8 cellular contexts compared by ENCODE assay signal in the genomic region with DNA sequence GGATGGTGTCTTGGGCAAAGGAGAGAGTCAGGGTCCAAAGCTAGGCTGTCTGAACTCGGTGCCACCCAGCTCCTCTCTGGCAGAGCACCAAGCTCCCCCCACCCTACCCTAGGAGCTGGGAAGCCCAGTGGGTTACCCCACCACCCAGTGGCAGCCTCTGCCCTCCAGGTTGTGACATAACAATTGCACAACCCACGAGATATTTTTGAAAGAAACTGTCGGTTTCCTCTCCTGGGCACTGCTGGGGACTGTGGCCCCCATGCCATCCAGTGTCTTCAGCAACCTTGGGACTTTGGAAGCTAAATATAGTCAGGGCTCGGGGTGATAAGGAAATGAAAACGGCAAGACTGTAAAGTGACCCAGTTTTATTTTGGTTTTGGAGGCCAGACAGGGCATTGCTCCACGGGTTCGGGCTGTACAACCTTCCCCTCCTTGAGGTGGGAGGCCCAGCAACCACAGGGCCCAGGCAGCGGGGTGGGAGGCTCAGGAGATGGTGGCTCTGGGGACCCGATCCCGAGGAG. TPM values are rescaled to one million over a fixed set of nuclear protein-coding genes. Genes with fewer than 3 reads are reported as not detected.
DNase-seq lines count a peak whose midpoint lies in the region; ATAC-seq, FAIRE-seq and TF ChIP-seq lines count a peak whose summit lies in the region.

No MANE protein-coding gene starts in this region.

- H3K27ac ChIP-seq in AG04450 (ENCODE audit: low read depth, low read length) (no peak overlapping the region), endothelial cell of umbilical vein (ENCODE audit: insufficient read depth, low read depth, low read length) (no peak overlapping the region)

- no peaks in the 10 kb centered on the region for H4K20me1 ChIP-seq in endothelial cell of umbilical vein (replicated peaks; ENCODE audit: control insufficient read depth, extremely low read depth, insufficient read depth, low read length)

- H3K27ac Mint-ChIP-seq in naive thymus-derived CD8-positive, alpha-beta T cell = peak overlapping the region; percentile 49 to 95 (median 88)

- no peak for TF ChIP-seq CTCF in AG04450 (IDR thresholded peaks at IDR 0.05; ENCODE audit: low read depth, low read length)
- TF ChIP-seq CTCF in endothelial cell of umbilical vein (IDR thresholded peaks at IDR 0.05; ENCODE audit: extremely low read depth in 1 of 2, insufficient read depth in 1 of 2, low read depth in 1 of 2, low read length in 2 of 2) = no peak

- H3K27me3 ChIP-seq in AG04450 (ENCODE audit: control insufficient read depth, insufficient read depth, low read length) = peaks cover 9% of the 10 kb centered on the region
- peaks cover 28% of the 10 kb centered on the region for H3K27me3 ChIP-seq in NT2/D1 (ENCODE audit: insufficient read depth, insufficient read length)
- H3K27me3 ChIP-seq in endothelial cell of umbilical vein (ENCODE audit: control insufficient read depth in 2 of 2, insufficient read depth in 2 of 2, low read length in 2 of 2) = no peaks in the 10 kb centered on the region

- no peaks in the 10 kb centered on the region for H3K79me2 ChIP-seq in endothelial cell of umbilical vein (ENCODE audit: control insufficient read depth, insufficient read depth, low read length)

- H3K27me3 Mint-ChIP-seq in naive thymus-derived CD8-positive, alpha-beta T cell = peaks cover 0 to 7% (median 0%) of the 10 kb centered on the region in 5 donors

- BruUV-seq in endothelial cell of umbilical vein (replicated peaks; lab: Mats Ljungman, UMichigan) = no TSS peak

- POLR2A ChIA-PET in AG04450 (lab: Yijun Ruan, JAX) (interaction anchor here (0.6 kb wide), 1 partner anchor 92 kb away, joined by 3 read pairs; no protein-coding TSS in a partner anchor), endothelial cell of umbilical vein (lab: Charles Lee) (interaction anchor here (0.6 to 2.5 kb wide), 3 partner anchors 11 to 88 kb away, joined by 3 to 27 read pairs (median 7); no protein-coding TSS in a partner anchor)
- POLR2A ChIA-PET in naive thymus-derived CD8-positive, alpha-beta T cell (lab: Charles Lee) = interaction anchor here (0.6 to 4.4 kb wide), 5 partner anchors 16 to 169 kb away, joined by 3 to 44 read pairs (median 10); a partner anchor contains a TSS

- H3K4me1 ChIP-seq in NT2/D1 (ENCODE audit: insufficient read depth, insufficient read length) (peaks cover 26% of the 10 kb centered on the region), endothelial cell of umbilical vein (ENCODE audit: control insufficient read depth, extremely low read depth, insufficient read depth, low read length) (peaks cover 10% of the 10 kb centered on the region)

- H3K36me3 Mint-ChIP-seq in naive thymus-derived CD8-positive, alpha-beta T cell = no peaks in the 10 kb centered on the region

- peak overlapping the region; percentile 87 for H2AFZ ChIP-seq in endothelial cell of umbilical vein (ENCODE audit: low read depth, low read length)

- H3K9me3 Mint-ChIP-seq in naive thymus-derived CD8-positive, alpha-beta T cell = no peaks in the 10 kb centered on the region

- peak; percentile 15 for TF ChIP-seq POLR2A in endothelial cell of umbilical vein (IDR thresholded peaks at IDR 0.05; ENCODE audit: low read depth, low read length)

- H3K4me3 Mint-ChIP-seq in naive thymus-derived CD8-positive, alpha-beta T cell = peak overlapping the region; percentile 82 to 94 (median 88)

- H3K4me2 ChIP-seq in endothelial cell of umbilical vein (ENCODE audit: insufficient read depth, low read length) = peak overlapping the region; percentile 62

- H3K36me3 ChIP-seq in NT2/D1 (ENCODE audit: insufficient read depth, insufficient read length, low read length) = no peaks in the 10 kb centered on the region
- no peaks in the 10 kb centered on the region for H3K36me3 ChIP-seq in endothelial cell of umbilical vein (ENCODE audit: control insufficient read depth in 2 of 2, extremely low read depth in 1 of 2, insufficient read depth in 2 of 2, low read length in 2 of 2)

- peaks cover 11 to 20% (median 19%) of the 10 kb centered on the region in 4 donors for H3K4me1 Mint-ChIP-seq in naive thymus-derived CD8-positive, alpha-beta T cell

- intact Hi-C loops in endothelial cell of umbilical vein (cut with micrococcal nuclease) = no loop called here

- peak overlapping the region; percentile 64 for H3K4me3 ChIP-seq in AG04450 (ENCODE audit: low read depth, low read length)
- H3K4me3 ChIP-seq in NT2/D1 (ENCODE audit: insufficient read length, low read depth) = peak overlapping the region; percentile 63
- peak overlapping the region in 2 of 3 experiments; percentile 27 to 52 for H3K4me3 ChIP-seq in endothelial cell of umbilical vein (replicated peaks in 1 of 3; ENCODE audit: insufficient read depth in 1 of 3, low read depth in 1 of 3, low read length in 3 of 3)

- no peak for FAIRE-seq in endothelial cell of umbilical vein (lab: Jason Lieb, UNC)

- ATAC-seq in naive thymus-derived CD8-positive, alpha-beta T cell = no peak
- ATAC-seq in HG03108 (IDR thresholded peaks at IDR 0.05; ENCODE audit: unreplicated experiment) = no peak
- no peak for ATAC-seq in HG03378 (IDR thresholded peaks at IDR 0.05; ENCODE audit: unreplicated experiment)
- ATAC-seq in HG02642 (IDR thresholded peaks at IDR 0.05; ENCODE audit: poor library complexity, unreplicated experiment) = no peak

- H3K9ac ChIP-seq in NT2/D1 (ENCODE audit: insufficient read length, low read depth) (peak overlapping the region; percentile 84), endothelial cell of umbilical vein (replicated peaks; ENCODE audit: extremely low read depth, insufficient read depth, low read length) (no peak overlapping the region)

- dilution Hi-C loops in endothelial cell of umbilical vein (cut with MboI; ENCODE audit: extremely low pct_ligation_motif_present, low sequenced_read_pairs) = no loop called here

- DNase-seq in AG04450 (ENCODE audit: low read depth, low spot score) = no peak
- DNase-seq in NT2/D1 (ENCODE audit: low read depth, low spot score) = no peak
- DNase-seq in endothelial cell of umbilical vein (ENCODE audit: low read depth, low spot score) = no peak
- peak in 2 of 10 donors; percentile 9 to 14 for DNase-seq in naive thymus-derived CD8-positive, alpha-beta T cell
- no peak for DNase-seq in stimulated activated CD4-positive, alpha-beta T cell treated with anti-CD3 and anti-CD28 coated beads, Interleukin-12 subunit alpha, Interleukin-12 subunit beta, amount 100 ng/mL, for 4 hours

- no peaks in the 10 kb centered on the region for H3K9me1 ChIP-seq in endothelial cell of umbilical vein (replicated peaks; ENCODE audit: control insufficient read depth, extremely low read depth, insufficient read depth, low read length)

- CTCF ChIA-PET in AG04450 (lab: Charles Lee) = interaction anchor here (5.3 to 17.4 kb wide), 2 partner anchors 11 to 91 kb away, joined by 35 to 442 read pairs; no protein-coding TSS in a partner anchor
- CTCF ChIA-PET in endothelial cell of umbilical vein (lab: Charles Lee) = interaction anchor here (1.0 to 23.4 kb wide), 5 partner anchors 10 to 88 kb away, joined by 3 to 898 read pairs (median 10); no protein-coding TSS in a partner anchor

- no peaks in the 10 kb centered on the region for H3K9me3 ChIP-seq in AG04450 (ENCODE audit: control insufficient read depth, insufficient read depth, low read length)
- H3K9me3 ChIP-seq in NT2/D1 (ENCODE audit: insufficient read depth, low read length) = no peaks in the 10 kb centered on the region
- no peaks in the 10 kb centered on the region for H3K9me3 ChIP-seq in endothelial cell of umbilical vein (replicated peaks; ENCODE audit: control insufficient read depth, insufficient read depth, low read length)

TF ChIP-seq in endothelial cell of umbilical vein, 7 proteins besides CTCF, POLR2A, EP300 and RAD21:
- TF ChIP-seq GATA2 (IDR thresholded peaks at IDR 0.05; ENCODE audit: insufficient read depth, insufficient read length, low read depth, low read length) = no peak
- no peak for TF ChIP-seq JUN (IDR thresholded peaks at IDR 0.05; ENCODE audit: borderline replicate concordance, insufficient read depth, insufficient read length, low read depth)
TF ChIP-seq in endothelial cell of umbilical vein: peak in this region for 0.

RNA-seq across cellular contexts. Expression of a gene that starts 1.4 kb away (rescaled TPM):
- polyA plus RNA-seq in AG04450 (2011; rRNA removed) = 0.53 and 0.98 TPM in 2 replicates
- 0.35 and 0.74 TPM in 2 replicates for polyA minus RNA-seq in AG04450 (2011; rRNA and poly(A)+ RNA removed)
- 10.9 and 11.3 TPM in 2 replicates for total RNA-seq in endothelial cell of umbilical vein
- polyA plus RNA-seq in endothelial cell of umbilical vein = 3.8 and 4.7 TPM in 2 replicates
- 2.3 and 4.4 TPM in 2 replicates for polyA plus RNA-seq in endothelial cell of umbilical vein (2011; cell fraction: cytosol; rRNA removed)
- polyA plus RNA-seq in endothelial cell of umbilical vein (2011; cell fraction: nucleus; rRNA removed) = 0.79 and 1.5 TPM in 2 replicates
- 3.3 and 5.7 TPM in 2 replicates for polyA plus RNA-seq in endothelial cell of umbilical vein (2012)
- 0.34 and 0.90 TPM in 2 replicates for polyA minus RNA-seq in endothelial cell of umbilical vein
- 12.4 TPM for polyA minus RNA-seq in endothelial cell of umbilical vein (2011; cell fraction: cytosol; rRNA and poly(A)+ RNA removed)
- polyA minus RNA-seq in endothelial cell of umbilical vein (2011; cell fraction: nucleus; rRNA and poly(A)+ RNA removed) = 0.87 and 3.6 TPM in 2 replicates
- 10 to 100 TPM; 24.3 to 24.5 TPM for total RNA-seq in naive thymus-derived CD8-positive, alpha-beta T cell
- polyA plus RNA-seq in naive thymus-derived CD8-positive, alpha-beta T cell = 10 to 100 TPM; 24.5 to 45.4 (median 27.4) TPM
